16 cellular contexts compared by ENCODE assay signal in genomic region chr15:60594071-60594470, GRCh38.
DNase-seq lines count a peak whose midpoint lies in the region; ATAC-seq and TF ChIP-seq lines count a peak whose summit lies in the region.
"Had no signal": no experiment of that assay in that cellular context is flagged by ENCODE, and none has a peak within 500 bp of the region (broad histone marks: within the 10 kb centered on the region; RNA-seq: fewer than 3 reads in every experiment).

No MANE protein-coding gene starts in this region.

- BruUV-seq in MCF 10A (replicated peaks; lab: Mats Ljungman, UMichigan), result no TSS peak

- H3K27ac Mint-ChIP-seq in MCF 10A (ENCODE audit: low read depth, unreplicated experiment) (no peak overlapping the region), naive B cell (no peak overlapping the region)
- no peak overlapping the region for H3K27ac Mint-ChIP-seq in activated naive CD8-positive, alpha-beta T cell
- H3K27ac Mint-ChIP-seq: stimulated activated naive CD8-positive, alpha-beta T cell treated with anti-CD3 and anti-CD28 coated beads, Interleukin-15, Interleukin-2, amounts not matched to agents 100 ng/mL and 50 ng/mL, for 24 hours had no signal

- CTCF ChIA-PET in MCF 10A (lab: Yijun Ruan, JAX), result interaction anchor here (0.6 to 10.9 kb wide), 5 partner anchors 11 to 339 kb away, joined by 3 to 163 read pairs (median 4); no protein-coding TSS in a partner anchor

- no peak for TF ChIP-seq POLR2A in breast epithelium (IDR thresholded peaks at IDR 0.05)

- H3K4me2 ChIP-seq in MM.1S (ENCODE audit: low read depth, low read length), result no peak overlapping the region
- H3K4me2 ChIP-seq in neuronal stem cell (ENCODE audit: insufficient read depth, low read length, poor library complexity, severe bottlenecking), result no peak overlapping the region

- DNase-seq in MCF 10A (ENCODE audit: unreplicated experiment) (peak; percentile 25), breast epithelium (ENCODE audit: low spot score in 2 of 2) (no peak), naive B cell (no peak), hippocampal formation (lab: John Stamatoyannopoulos, UW) (no peak), MM.1S (no peak), neuronal stem cell (ENCODE audit: low spot score) (no peak), GM19240 (ENCODE audit: insufficient read length, low spot score) (no peak)
- DNase-seq: colonic mucosa; mesendoderm; NCI-H524 treated with DMSO at 0.1 percent for 48 hours; sigmoid colon; stimulated activated CD4-positive, alpha-beta T cell treated with anti-CD3 and anti-CD28 coated beads, Interleukin-1b, Interleukin-23, amount 100 ng/mL, for 48 hours; SW 1271; transverse colon had no signal

- no peaks in the 10 kb centered on the region for H3K9me3 Mint-ChIP-seq in MCF 10A (ENCODE audit: unreplicated experiment)
- no peaks in the 10 kb centered on the region for H3K9me3 Mint-ChIP-seq in activated naive CD8-positive, alpha-beta T cell (ENCODE audit: low read depth)
- H3K9me3 Mint-ChIP-seq in naive B cell, result no peaks in the 10 kb centered on the region
- H3K9me3 Mint-ChIP-seq: stimulated activated naive CD8-positive, alpha-beta T cell treated with anti-CD3 and anti-CD28 coated beads, Interleukin-15, Interleukin-2, amounts not matched to agents 100 ng/mL and 50 ng/mL, for 24 hours had no signal

- POLR2A ChIA-PET in MCF 10A (lab: Yijun Ruan, JAX), result interaction anchor here (0.7 to 1.9 kb wide), 5 partner anchors 18 to 280 kb away, joined by 3 to 5 read pairs (median 3); no protein-coding TSS in a partner anchor

- H3K4me3 ChIP-seq in breast epithelium, result no peak overlapping the region
- H3K4me3 ChIP-seq in MM.1S (ENCODE audit: low read length), result no peak overlapping the region
- no peak overlapping the region for H3K4me3 ChIP-seq in neuronal stem cell (ENCODE audit: low read length in 2 of 2)
- H3K4me3 ChIP-seq: colonic mucosa, sigmoid colon, transverse colon had no signal

- H3K4me1 ChIP-seq in breast epithelium, result no peaks in the 10 kb centered on the region
- 0 out of 2 replicates have a peak, but pooled peaks cover 3% of the 10 kb centered on the region for H3K4me1 ChIP-seq in MM.1S (ENCODE audit: low read length)
- peaks cover 2 to 3% of the 10 kb centered on the region in 2 donors for H3K4me1 ChIP-seq in neuronal stem cell (ENCODE audit: control insufficient read depth in 2 of 2, insufficient read depth in 1 of 2, low read depth in 1 of 2, low read length in 2 of 2)
- H3K4me1 ChIP-seq: colonic mucosa had no signal

- no peak overlapping the region for H2BK5ac ChIP-seq in neuronal stem cell (ENCODE audit: low read length)

- no peak overlapping the region for H3K14ac ChIP-seq in neuronal stem cell (ENCODE audit: low read length)

- H2AK5ac ChIP-seq in neuronal stem cell (ENCODE audit: low read depth, low read length), result no peak overlapping the region

- H3K4me1 Mint-ChIP-seq in MCF 10A (ENCODE audit: insufficient read depth, unreplicated experiment) (peaks cover 11% of the 10 kb centered on the region), naive B cell (peaks cover 0 to 9% (median 9%) of the 10 kb centered on the region in 3 donors)
- peaks cover 31% of the 10 kb centered on the region for H3K4me1 Mint-ChIP-seq in activated naive CD8-positive, alpha-beta T cell (ENCODE audit: low read depth)

- TF ChIP-seq CTCF in MCF 10A (IDR thresholded peaks at IDR 0.05; ENCODE audit: unreplicated experiment) (no peak), breast epithelium (IDR thresholded peaks at IDR 0.05) (no peak), MM.1S (IDR thresholded peaks at IDR 0.05; ENCODE audit: low read length) (no peak)

- H3K9me3 ChIP-seq in breast epithelium (no peaks in the 10 kb centered on the region), MM.1S (replicated peaks; ENCODE audit: insufficient read depth, low read length) (no peaks in the 10 kb centered on the region), neuronal stem cell (replicated peaks in 1 of 2; ENCODE audit: control insufficient read depth in 2 of 2, insufficient read depth in 1 of 2, low read depth in 1 of 2, low read length in 2 of 2) (peaks cover 0 to 3% of the 10 kb centered on the region in 2 donors)
- H3K9me3 ChIP-seq: colonic mucosa, sigmoid colon, transverse colon had no signal

- H3K36me3 ChIP-seq in breast epithelium, result no peaks in the 10 kb centered on the region
- H3K36me3 ChIP-seq in MM.1S (replicated peaks; ENCODE audit: insufficient read depth, low read length), result no peaks in the 10 kb centered on the region
- H3K36me3 ChIP-seq in neuronal stem cell (replicated peaks in 1 of 2; ENCODE audit: control insufficient read depth in 2 of 2, insufficient read depth in 2 of 2, low read length in 2 of 2), result no peaks in the 10 kb centered on the region
- H3K36me3 ChIP-seq: colonic mucosa, sigmoid colon, transverse colon had no signal

- no peak for ATAC-seq in naive B cell (ENCODE audit: low read depth in 2 of 2)

- WGBS in neuronal stem cell (ENCODE audit: extremely low coverage in 2 of 2, insufficient read length in 2 of 2, insufficient replicate concordance in 1 of 2), 2 donors, result no CpG with 5 or more reads among the region's 6 CpGs

- H3K23ac ChIP-seq in neuronal stem cell (ENCODE audit: low read depth, low read length, poor library complexity), result no peak overlapping the region

- H2BK12ac ChIP-seq in neuronal stem cell (ENCODE audit: low read length), result no peak overlapping the region

- intact Hi-C loops in MCF 10A (cut with micrococcal nuclease) (loop anchor here (10.0 kb wide), 1 partner anchor 211 kb away; no protein-coding TSS in a partner anchor), breast epithelium (cut with DNase I; ENCODE audit: low total_unique reads) (no loop called here)

- no peak overlapping the region for H3K4ac ChIP-seq in neuronal stem cell (ENCODE audit: low read length)

- no peaks in the 10 kb centered on the region for H4K20me1 ChIP-seq in MM.1S (ENCODE audit: insufficient read depth, low read length)

- peaks cover 21% of the 10 kb centered on the region for H3K79me2 ChIP-seq in MM.1S (ENCODE audit: low read length)

- peak overlapping the region; percentile 21 for H3K4me3 Mint-ChIP-seq in MCF 10A (ENCODE audit: unreplicated experiment)
- peak overlapping the region; percentile 60 for H3K4me3 Mint-ChIP-seq in activated naive CD8-positive, alpha-beta T cell
- peak overlapping the region in 6 of 8 donors; percentile 34 to 83 (median 74) for H3K4me3 Mint-ChIP-seq in naive B cell

- H3F3A ChIP-seq in MM.1S (ENCODE audit: insufficient read depth, low read length), result no peaks in the 10 kb centered on the region

- no peaks in the 10 kb centered on the region for H3K79me1 ChIP-seq in neuronal stem cell (ENCODE audit: low read depth, low read length)

- H2AFZ ChIP-seq in MM.1S (ENCODE audit: low read length) (no peak overlapping the region), neuronal stem cell (ENCODE audit: low read length) (no peak overlapping the region)

- no peak overlapping the region for H3K27ac ChIP-seq in breast epithelium
- H3K27ac ChIP-seq in MM.1S (ENCODE audit: low read length), result no peak overlapping the region
- no peak overlapping the region for H3K27ac ChIP-seq in neuronal stem cell (replicated peaks; ENCODE audit: low read length)
- H3K27ac ChIP-seq: colonic mucosa, transverse colon had no signal

- H2BK15ac ChIP-seq in neuronal stem cell (ENCODE audit: low read length), result no peak overlapping the region

- no peak overlapping the region for H4K8ac ChIP-seq in neuronal stem cell (ENCODE audit: low read depth, low read length)

- H2BK120ac ChIP-seq in neuronal stem cell (ENCODE audit: low read depth, low read length), result no peak overlapping the region

- no peaks in the 10 kb centered on the region for H3K27me3 ChIP-seq in breast epithelium
- H3K27me3 ChIP-seq in MM.1S (replicated peaks; ENCODE audit: insufficient read depth, low read length), result no peaks in the 10 kb centered on the region
- H3K27me3 ChIP-seq in neuronal stem cell (ENCODE audit: control insufficient read depth in 3 of 3, insufficient read depth in 3 of 3, low read depth in 1 of 3, low read length in 3 of 3), result peaks cover 0 to 72% (median 8%) of the 10 kb centered on the region in 3 experiments
- H3K27me3 ChIP-seq: colonic mucosa, sigmoid colon had no signal

- no peak overlapping the region for H3K18ac ChIP-seq in neuronal stem cell (ENCODE audit: low read length)

- H3K9ac ChIP-seq in MM.1S (ENCODE audit: low read length), result no peak overlapping the region
- H3K9ac ChIP-seq in neuronal stem cell (ENCODE audit: low read depth, low read length, poor library complexity), result no peak overlapping the region

- H3K9me2 ChIP-seq in MM.1S (replicated peaks; ENCODE audit: insufficient read depth, low read length), result no peaks in the 10 kb centered on the region

- H3K36me3 Mint-ChIP-seq in MCF 10A (ENCODE audit: insufficient read depth, unreplicated experiment), result no peaks in the 10 kb centered on the region
- no peaks in the 10 kb centered on the region for H3K36me3 Mint-ChIP-seq in activated naive CD8-positive, alpha-beta T cell
- H3K36me3 Mint-ChIP-seq in naive B cell, result no peaks in the 10 kb centered on the region

- H4K91ac ChIP-seq in neuronal stem cell (ENCODE audit: low read depth, low read length, poor library complexity), result no peak overlapping the region

- no peaks in the 10 kb centered on the region for H3K27me3 Mint-ChIP-seq in MCF 10A (ENCODE audit: insufficient read depth, unreplicated experiment)
- no peaks in the 10 kb centered on the region for H3K27me3 Mint-ChIP-seq in activated naive CD8-positive, alpha-beta T cell
- peaks cover 54 to 71% (median 65%) of the 10 kb centered on the region in 3 donors for H3K27me3 Mint-ChIP-seq in naive B cell
- H3K27me3 Mint-ChIP-seq: stimulated activated naive CD8-positive, alpha-beta T cell treated with anti-CD3 and anti-CD28 coated beads, Interleukin-15, Interleukin-2, amounts not matched to agents 100 ng/mL and 50 ng/mL, for 24 hours had no signal

Comparison
In these comparisons a context has a peak if more than half of its experiments do, and no peak if none do; other contexts are left out.
1. H3K4me3 Mint-ChIP-seq: peak in every context shown above with its lines; median percentile 74 in naive B cell; 60 in activated naive CD8-positive, alpha-beta T cell; 21 in MCF 10A.